Comparison of ENCODE assay signal across 8 cellular contexts in the genomic region with DNA sequence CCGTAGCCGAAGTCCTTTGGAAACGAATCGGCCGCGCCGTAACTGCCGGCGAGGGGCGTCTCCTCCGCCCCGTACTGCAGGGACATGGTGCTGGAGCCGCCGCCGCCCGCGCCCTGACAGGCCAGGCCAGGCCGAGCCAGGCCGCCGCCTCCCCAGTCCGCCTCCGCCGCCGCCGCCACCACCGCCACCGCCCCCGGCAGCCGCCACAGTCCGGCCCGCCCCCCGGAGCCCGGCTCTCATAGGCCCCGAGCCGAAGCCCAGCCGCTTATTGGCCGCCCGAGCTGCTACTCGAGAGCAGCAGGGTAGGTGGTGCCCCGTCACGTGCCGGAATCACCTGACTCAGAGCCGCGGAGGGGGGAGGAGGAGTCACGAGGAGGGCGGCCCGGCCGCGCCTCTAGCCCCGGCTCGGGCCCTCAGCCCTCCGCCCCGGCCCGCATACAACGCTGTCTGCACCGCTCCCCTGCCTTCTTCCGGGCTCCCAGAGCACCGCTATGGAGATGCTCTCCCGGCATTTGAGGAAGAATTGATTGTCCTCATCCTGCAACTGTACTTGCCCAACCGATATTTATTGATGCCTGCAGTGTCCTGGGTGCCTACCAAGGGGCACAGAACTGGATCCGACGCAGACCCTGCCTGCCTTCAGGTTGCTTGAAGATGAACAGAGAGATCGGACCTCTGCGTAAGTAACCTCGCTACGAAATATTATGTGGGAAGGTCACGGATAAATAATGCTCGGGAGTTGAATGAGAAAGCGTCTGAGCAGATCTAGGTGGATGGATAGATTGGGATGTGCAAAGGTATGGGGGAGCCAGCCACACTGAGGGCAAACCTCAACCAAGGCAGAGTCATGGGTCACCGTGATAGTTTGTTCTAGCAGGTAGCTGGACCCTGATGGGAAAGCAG. TPM values are rescaled to one million over a fixed set of nuclear protein-coding genes. Genes with fewer than 3 reads are reported as not detected.
DNase-seq lines count a peak whose midpoint lies in the region; FAIRE-seq and TF ChIP-seq lines count a peak whose summit lies in the region.

A gene with protein sequence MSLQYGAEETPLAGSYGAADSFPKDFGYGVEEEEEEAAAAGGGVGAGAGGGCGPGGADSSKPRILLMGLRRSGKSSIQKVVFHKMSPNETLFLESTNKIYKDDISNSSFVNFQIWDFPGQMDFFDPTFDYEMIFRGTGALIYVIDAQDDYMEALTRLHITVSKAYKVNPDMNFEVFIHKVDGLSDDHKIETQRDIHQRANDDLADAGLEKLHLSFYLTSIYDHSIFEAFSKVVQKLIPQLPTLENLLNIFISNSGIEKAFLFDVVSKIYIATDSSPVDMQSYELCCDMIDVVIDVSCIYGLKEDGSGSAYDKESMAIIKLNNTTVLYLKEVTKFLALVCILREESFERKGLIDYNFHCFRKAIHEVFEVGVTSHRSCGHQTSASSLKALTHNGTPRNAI (minus strand): TSS at position 212 of the 903 bp plus-strand sequence. CDS start 126 bp downstream, at position 86.

- H3K27ac ChIP-seq in neuronal stem cell (replicated peaks; ENCODE audit: low read length) (no peak within 1 kb of the TSS), subcutaneous abdominal adipose tissue (ENCODE audit: low read depth, low read length) (peak within 1 kb of the TSS; percentile 98)

- H3K18ac ChIP-seq in neuronal stem cell (ENCODE audit: low read length): peak within 1 kb of the TSS; percentile 88

- peaks cover 26% of the 10 kb centered on the region for H3K4me1 Mint-ChIP-seq in HFFc6 (ENCODE audit: low read depth)
- H3K4me1 Mint-ChIP-seq in activated naive CD4-positive, alpha-beta T cell treated with anti-CD3 and anti-CD28 coated beads for 36 hours (ENCODE audit: low read depth): peaks cover 51% of the 10 kb centered on the region

- H4K8ac ChIP-seq in neuronal stem cell (ENCODE audit: low read depth, low read length): no peak within 1 kb of the TSS

- H3K9me3 ChIP-seq in neuronal stem cell (replicated peaks in 1 of 2; ENCODE audit: control insufficient read depth in 2 of 2, insufficient read depth in 1 of 2, low read depth in 1 of 2, low read length in 2 of 2) (no peaks in the 10 kb centered on the region), subcutaneous abdominal adipose tissue (ENCODE audit: control insufficient read depth in 5 of 5, low read length in 5 of 5) (no peaks in the 10 kb centered on the region)

- no peak for FAIRE-seq in frontal cortex (lab: Jason Lieb, UNC)

- H2BK15ac ChIP-seq in neuronal stem cell (ENCODE audit: low read length): no peak within 1 kb of the TSS

- H3K4me3 ChIP-seq in NB4 (ENCODE audit: low read depth, low read length) (peak within 1 kb of the TSS; percentile 81), neuronal stem cell (ENCODE audit: low read length in 2 of 2) (peak within 1 kb of the TSS; percentile 96 to 97), subcutaneous abdominal adipose tissue (ENCODE audit: low read depth in 1 of 5, low read length in 5 of 5) (peak within 1 kb of the TSS; percentile 84 to 100 (median 94))

- H3K4me1 ChIP-seq in neuronal stem cell (ENCODE audit: control insufficient read depth in 2 of 2, insufficient read depth in 1 of 2, low read depth in 1 of 2, low read length in 2 of 2) (peaks cover 3 to 5% of the 10 kb centered on the region in 2 donors), subcutaneous abdominal adipose tissue (ENCODE audit: control insufficient read depth in 5 of 5, insufficient read depth in 5 of 5, low read length in 5 of 5) (peaks cover 9 to 82% (median 75%) of the 10 kb centered on the region in 5 donors)

- peak within 1 kb of the TSS; percentile 72 for H3K4me2 ChIP-seq in neuronal stem cell (ENCODE audit: insufficient read depth, low read length, poor library complexity, severe bottlenecking)

- H2BK12ac ChIP-seq in neuronal stem cell (ENCODE audit: low read length): no peak within 1 kb of the TSS

- peak within 1 kb of the TSS; percentile 97 for H3K4me3 Mint-ChIP-seq in HFFc6
- H3K4me3 Mint-ChIP-seq in activated naive CD4-positive, alpha-beta T cell treated with anti-CD3 and anti-CD28 coated beads for 36 hours: peak within 1 kb of the TSS; percentile 86

- no peak within 1 kb of the TSS for H2AK5ac ChIP-seq in neuronal stem cell (ENCODE audit: low read depth, low read length)

- peaks cover 7% of the 10 kb centered on the region; the same call in 1 of the 2 replicates for H3K36me3 Mint-ChIP-seq in HFFc6 (ENCODE audit: low read depth)
- H3K36me3 Mint-ChIP-seq in activated naive CD4-positive, alpha-beta T cell treated with anti-CD3 and anti-CD28 coated beads for 36 hours (ENCODE audit: low read depth): peaks cover 16% of the 10 kb centered on the region

- peak within 1 kb of the TSS; percentile 93 for H3K9ac ChIP-seq in neuronal stem cell (ENCODE audit: low read depth, low read length, poor library complexity)
- H3K9ac ChIP-seq in subcutaneous abdominal adipose tissue (ENCODE audit: low read length in 5 of 5): peak within 1 kb of the TSS; percentile 93 to 100 (median 98)

- DNase-seq in GM04504 (ENCODE audit: low read depth) (peak; percentile 98), HFFc6 (peak; percentile 98), NB4 (ENCODE audit: low read depth) (peak; percentile 97), SK-N-DZ (ENCODE audit: low spot score) (peak; percentile 95), frontal cortex (ENCODE audit: low spot score in 2 of 2) (peak; percentile 98 to 99), neuronal stem cell (ENCODE audit: low spot score) (peak; percentile 97)
- peak; percentile 99 for DNase-seq in activated naive CD4-positive, alpha-beta T cell treated with anti-CD3 and anti-CD28 coated beads for 36 hours

- no peak within 1 kb of the TSS for H2BK120ac ChIP-seq in neuronal stem cell (ENCODE audit: low read depth, low read length)

- no peaks in the 10 kb centered on the region for H3K27me3 ChIP-seq in neuronal stem cell (ENCODE audit: control insufficient read depth in 3 of 3, insufficient read depth in 3 of 3, low read depth in 1 of 3, low read length in 3 of 3)
- no peaks in the 10 kb centered on the region for H3K27me3 ChIP-seq in subcutaneous abdominal adipose tissue (ENCODE audit: control insufficient read depth in 5 of 5, insufficient read depth in 4 of 5, low read length in 5 of 5)

- intact Hi-C loops in activated naive CD4-positive, alpha-beta T cell treated with anti-CD3 and anti-CD28 coated beads for 36 hours (cut with micrococcal nuclease): loop anchor here (1.0 to 10.0 kb wide), 7 partner anchors 13 to 1167 kb away; partner anchors contain the start of genes CDCA8, MYCBP, NDUFS5 and PABPC4

- WGBS in neuronal stem cell (ENCODE audit: extremely low coverage in 2 of 2, insufficient read length in 2 of 2, insufficient replicate concordance in 1 of 2), 2 donors: no CpG with 5 or more reads among the region's 70 CpGs

- CTCF ChIA-PET in activated naive CD4-positive, alpha-beta T cell treated with anti-CD3 and anti-CD28 coated beads for 36 hours (lab: Charles Lee): interaction anchor here (0.6 to 0.7 kb wide), 2 partner anchors 233 to 684 kb away, joined by 3 read pairs; no protein-coding TSS in a partner anchor

- no peaks in the 10 kb centered on the region for H3K27me3 Mint-ChIP-seq in HFFc6 (ENCODE audit: insufficient read depth)
- H3K27me3 Mint-ChIP-seq in activated naive CD4-positive, alpha-beta T cell treated with anti-CD3 and anti-CD28 coated beads for 36 hours (ENCODE audit: low read depth): no peaks in the 10 kb centered on the region

- H3K79me1 ChIP-seq in neuronal stem cell (ENCODE audit: low read depth, low read length): peaks cover 5% of the 10 kb centered on the region

- H3K23ac ChIP-seq in neuronal stem cell (ENCODE audit: low read depth, low read length, poor library complexity): peak within 1 kb of the TSS; percentile 92

- H2AFZ ChIP-seq in neuronal stem cell (ENCODE audit: low read length): peak within 1 kb of the TSS; percentile 94

- TF ChIP-seq CTCF in HFFc6 (IDR thresholded peaks at IDR 0.05) (no peak), NB4 (IDR thresholded peaks at IDR 0.05; ENCODE audit: low read depth, low read length) (no peak)

- H3K4ac ChIP-seq in neuronal stem cell (ENCODE audit: low read length): no peak within 1 kb of the TSS

- H3K36me3 ChIP-seq in neuronal stem cell (replicated peaks in 1 of 2; ENCODE audit: control insufficient read depth in 2 of 2, insufficient read depth in 2 of 2, low read length in 2 of 2) (peaks cover 9 to 57% of the 10 kb centered on the region in 2 donors), subcutaneous abdominal adipose tissue (ENCODE audit: control insufficient read depth in 5 of 5, insufficient read depth in 5 of 5, low read length in 5 of 5) (peaks cover 8 to 21% (median 13%) of the 10 kb centered on the region in 5 donors)

- TF ChIP-seq POLR2A in NB4 (IDR thresholded peaks at IDR 0.05; ENCODE audit: extremely low read depth, insufficient read length): peak; percentile 49

- no peak within 1 kb of the TSS for H4K91ac ChIP-seq in neuronal stem cell (ENCODE audit: low read depth, low read length, poor library complexity)

- H3K27ac Mint-ChIP-seq in HFFc6: peak within 1 kb of the TSS; percentile 86
- H3K27ac Mint-ChIP-seq in activated naive CD4-positive, alpha-beta T cell treated with anti-CD3 and anti-CD28 coated beads for 36 hours: peak within 1 kb of the TSS; percentile 91

- H3K14ac ChIP-seq in neuronal stem cell (ENCODE audit: low read length): no peak within 1 kb of the TSS

- no peak within 1 kb of the TSS for H2BK5ac ChIP-seq in neuronal stem cell (ENCODE audit: low read length)

- H3K9me3 Mint-ChIP-seq in HFFc6: no peaks in the 10 kb centered on the region
- no peaks in the 10 kb centered on the region for H3K9me3 Mint-ChIP-seq in activated naive CD4-positive, alpha-beta T cell treated with anti-CD3 and anti-CD28 coated beads for 36 hours

RNA-seq across cellular contexts. Expression of the gene that starts here (rescaled TPM):
- 10 to 100 TPM; 23.1 to 27.2 (median 26.2) TPM for total RNA-seq in HFFc6 (2021; fragmentation: NEBNext Ultra II Directional; extraction: Animal tissue kit (Norgen Biotek cat#: 25700))
- 6.9 and 7.3 TPM in 2 replicates for polyA plus RNA-seq in SK-N-DZ (2014; cell fraction: cytosol; rRNA removed)
- polyA plus RNA-seq in SK-N-DZ (2014; cell fraction: nucleus; rRNA removed): 3.9 and 5.0 TPM in 2 replicates
- total RNA-seq in activated naive CD4-positive, alpha-beta T cell treated with anti-CD3 and anti-CD28 coated beads for 36 hours: 10 to 100 TPM; 22.3 to 23.3 TPM
- total RNA-seq in frontal cortex: 18.8 TPM
- polyA plus RNA-seq in neuronal stem cell (2013, experiment 1 of 2): 15.3 TPM
- 15.6 TPM for polyA plus RNA-seq in neuronal stem cell (2013, experiment 2 of 2)
